21 cellular contexts compared by ENCODE assay signal in genomic region chr1:113216664-113217063, GRCh38.
"Had no signal": no experiment of that assay in that cellular context is flagged by ENCODE, and none has a peak within 500 bp of the region (broad histone marks: within the 10 kb centered on the region; RNA-seq: fewer than 3 reads in every experiment).

No MANE protein-coding gene starts in this region.

- DNase-seq: activated CD4-positive, alpha-beta T cell treated with anti-CD3 and anti-CD28 coated beads for 4 hours; activated CD4-positive, alpha-beta T cell treated with anti-CD3 and anti-CD28 coated beads, Interleukin-2, amount 50 U/mL, for 4 hours; activated effector memory CD4-positive, alpha-beta T cell treated with anti-CD3 and anti-CD28 coated beads, Interleukin-2, amount 50 U/mL, for 16 hours; activated naive CD4-positive, alpha-beta T cell treated with anti-CD3 and anti-CD28 coated beads, Interleukin-2, amount 10 ng/mL, durations not matched to agents 7 days and 5 days; activated naive CD8-positive, alpha-beta T cell treated with anti-CD3 and anti-CD28 coated beads, Interleukin-2, amount 10 ng/mL, durations not matched to agents 7 days and 5 days; brain microvascular endothelial cell; caudate nucleus; hypothalamus; immature natural killer cell; kidney; nephron progenitor cell; spleen; stimulated activated naive CD4-positive, alpha-beta T cell treated with Interleukin-2 at 50 U/mL for 16 hours; upper lobe of left lung had no signal

- H3K4me3 ChIP-seq: ascending aorta, prostate gland, right atrium auricular region, spleen, testis, upper lobe of left lung, vagina had no signal

- H3K4me1 ChIP-seq: ascending aorta, right atrium auricular region, spleen, upper lobe of left lung, vagina had no signal

- H3K27me3 ChIP-seq: ascending aorta, neutrophil, right atrium auricular region, testis, upper lobe of left lung, vagina had no signal

- H3K27ac Mint-ChIP-seq: activated naive CD4-positive, alpha-beta T cell treated with anti-CD3 and anti-CD28 coated beads, Interleukin-2, amount 10 ng/mL, durations not matched to agents 7 days and 5 days; activated naive CD8-positive, alpha-beta T cell treated with anti-CD3 and anti-CD28 coated beads, Interleukin-2, amount 10 ng/mL, durations not matched to agents 7 days and 5 days; activated T-helper 1 cell treated with anti-CD3 and anti-CD28 coated beads, Interleukin-12 subunit alpha, Interleukin-12 subunit beta, Interleukin-2, Interleukin-4 antibody, amounts not matched to agents 30 ng/mL and 10 ng/mL and 1 ng/mL, durations not matched to agents 14 hours and 24 hours and 36 hours; immature natural killer cell; nephron progenitor cell had no signal

- H3K9me3 ChIP-seq: ascending aorta, neutrophil, prostate gland, right atrium auricular region, testis, vagina had no signal

- H3K36me3 Mint-ChIP-seq: activated naive CD4-positive, alpha-beta T cell treated with anti-CD3 and anti-CD28 coated beads, Interleukin-2, amount 10 ng/mL, durations not matched to agents 7 days and 5 days; activated naive CD8-positive, alpha-beta T cell treated with anti-CD3 and anti-CD28 coated beads, Interleukin-2, amount 10 ng/mL, durations not matched to agents 7 days and 5 days; immature natural killer cell had no signal

- H3K27ac ChIP-seq: ascending aorta, brain microvascular endothelial cell, neutrophil, prostate gland, right atrium auricular region, spleen, upper lobe of left lung, vagina had no signal

- H3K36me3 ChIP-seq: ascending aorta, brain microvascular endothelial cell, neutrophil, prostate gland, right atrium auricular region, spleen, upper lobe of left lung, vagina had no signal

- H3K9me3 Mint-ChIP-seq: activated naive CD4-positive, alpha-beta T cell treated with anti-CD3 and anti-CD28 coated beads, Interleukin-2, amount 10 ng/mL, durations not matched to agents 7 days and 5 days; activated naive CD8-positive, alpha-beta T cell treated with anti-CD3 and anti-CD28 coated beads, Interleukin-2, amount 10 ng/mL, durations not matched to agents 7 days and 5 days; activated T-helper 1 cell treated with anti-CD3 and anti-CD28 coated beads, Interleukin-12 subunit alpha, Interleukin-12 subunit beta, Interleukin-2, Interleukin-4 antibody, amounts not matched to agents 30 ng/mL and 10 ng/mL and 1 ng/mL, durations not matched to agents 14 hours and 24 hours and 36 hours; immature natural killer cell had no signal

- H3K4me3 Mint-ChIP-seq: activated naive CD4-positive, alpha-beta T cell treated with anti-CD3 and anti-CD28 coated beads, Interleukin-2, amount 10 ng/mL, durations not matched to agents 7 days and 5 days; activated naive CD8-positive, alpha-beta T cell treated with anti-CD3 and anti-CD28 coated beads, Interleukin-2, amount 10 ng/mL, durations not matched to agents 7 days and 5 days; activated T-helper 1 cell treated with anti-CD3 and anti-CD28 coated beads, Interleukin-12 subunit alpha, Interleukin-12 subunit beta, Interleukin-2, Interleukin-4 antibody, amounts not matched to agents 30 ng/mL and 10 ng/mL and 1 ng/mL, durations not matched to agents 14 hours and 24 hours and 36 hours; immature natural killer cell; nephron progenitor cell had no signal

- H3K4me1 Mint-ChIP-seq: activated naive CD4-positive, alpha-beta T cell treated with anti-CD3 and anti-CD28 coated beads, Interleukin-2, amount 10 ng/mL, durations not matched to agents 7 days and 5 days; activated naive CD8-positive, alpha-beta T cell treated with anti-CD3 and anti-CD28 coated beads, Interleukin-2, amount 10 ng/mL, durations not matched to agents 7 days and 5 days had no signal
